8 cellular contexts compared by ENCODE assay signal in genomic region chr7:121395961-121396757, GRCh38. TPM values are rescaled to one million over a fixed set of nuclear protein-coding genes. Genes with fewer than 3 reads are reported as not detected.
DNase-seq lines count a peak whose midpoint lies in the region; ATAC-seq, FAIRE-seq and TF ChIP-seq lines count a peak whose summit lies in the region.

Gene FAM3C (minus strand): TSS chr7:121396308. CDS start chr7:121382969, 13,339 bp downstream.

- peak; percentile 62 for TF ChIP-seq POLR2A in GM10847 (IDR thresholded peaks at IDR 0.05; ENCODE audit: extremely low read depth, insufficient read length)
- peak; percentile 67 for TF ChIP-seq POLR2A in NB4 (IDR thresholded peaks at IDR 0.05; ENCODE audit: extremely low read depth, insufficient read length)

- no peaks in the 10 kb centered on the region for H3K36me3 ChIP-seq in pancreas
- no peaks in the 10 kb centered on the region for H3K36me3 ChIP-seq in tibial artery

- H3K4me1 ChIP-seq in pancreas (peaks cover 34 to 37% (median 35%) of the 10 kb centered on the region in 3 donors), tibial artery (peaks cover 0 to 18% (median 10%) of the 10 kb centered on the region in 4 donors)

- H3K27me3 ChIP-seq in pancreas (no peaks in the 10 kb centered on the region), tibial artery (no peaks in the 10 kb centered on the region)

- H3K9me3 ChIP-seq in pancreas (no peaks in the 10 kb centered on the region), tibial artery (no peaks in the 10 kb centered on the region)

- ATAC-seq in HG02571 (IDR thresholded peaks at IDR 0.05; ENCODE audit: unreplicated experiment) (peak; percentile 80), Right ventricle myocardium inferior (peak; percentile 100), pancreas (peak; percentile 92 to 96 (median 92))

- H3K4me3 Mint-ChIP-seq in activated naive CD8-positive, alpha-beta T cell treated with anti-CD3 and anti-CD28 coated beads for 36 hours = peak within 1 kb of the TSS; percentile 92

- FAIRE-seq in pancreas (lab: Jason Lieb, UNC) = no peak

- intact Hi-C loops in Right ventricle myocardium inferior (cut with DNase I) = loop anchor here (2.0 kb wide), 2 partner anchors 29 to 51 kb away; no protein-coding TSS in a partner anchor
- intact Hi-C loops in pancreas (cut with DNase I) = no loop called here
- intact Hi-C loops in tibial artery (cut with DNase I; ENCODE audit: low total_unique reads) = no loop called here

- no peaks in the 10 kb centered on the region for H3K27me3 Mint-ChIP-seq in activated naive CD8-positive, alpha-beta T cell treated with anti-CD3 and anti-CD28 coated beads for 36 hours

- DNase-seq in NB4 (ENCODE audit: low read depth) (peak; percentile 96), SKM-1 treated with dmso at 0.1 percent for 144 hours (lab: John Stamatoyannopoulos, UW; ENCODE audit: unreplicated experiment) (peak; percentile 87), Right ventricle myocardium inferior (ENCODE audit: missing footprints) (peak; percentile 94), pancreas (peak; percentile 89 to 98 (median 94)), tibial artery (peak; percentile 84 to 95)
- peak; percentile 93 for DNase-seq in activated naive CD8-positive, alpha-beta T cell treated with anti-CD3 and anti-CD28 coated beads for 36 hours

- peaks cover 32% of the 10 kb centered on the region for H3K4me1 Mint-ChIP-seq in activated naive CD8-positive, alpha-beta T cell treated with anti-CD3 and anti-CD28 coated beads for 36 hours

- peak; percentile 57 for TF ChIP-seq CTCF in NB4 (IDR thresholded peaks at IDR 0.05; ENCODE audit: low read depth, low read length)
- TF ChIP-seq CTCF in pancreas (IDR thresholded peaks at IDR 0.05) = peak; percentile 98 to 99 (median 98)
- peak; percentile 94 to 98 for TF ChIP-seq CTCF in tibial artery (IDR thresholded peaks at IDR 0.05)

- peak within 1 kb of the TSS; percentile 89 for H3K4me3 ChIP-seq in NB4 (ENCODE audit: low read depth, low read length)
- H3K4me3 ChIP-seq in pancreas = peak within 1 kb of the TSS; percentile 81 to 94 (median 86)
- peak within 1 kb of the TSS; percentile 83 to 90 for H3K4me3 ChIP-seq in tibial artery

- H3K27ac ChIP-seq in pancreas (peak within 1 kb of the TSS; percentile 78 to 93 (median 90)), tibial artery (peak within 1 kb of the TSS; percentile 83 to 86)

- 1% methylated on average over 70 to 85 of the region's 85 CpGs for WGBS in pancreas, 2 donors

- H3K36me3 Mint-ChIP-seq in activated naive CD8-positive, alpha-beta T cell treated with anti-CD3 and anti-CD28 coated beads for 36 hours = peaks cover 19% of the 10 kb centered on the region

- H3K27ac Mint-ChIP-seq in activated naive CD8-positive, alpha-beta T cell treated with anti-CD3 and anti-CD28 coated beads for 36 hours = peak within 1 kb of the TSS; percentile 90

- peaks cover 6% of the 10 kb centered on the region for H3K9me3 Mint-ChIP-seq in activated naive CD8-positive, alpha-beta T cell treated with anti-CD3 and anti-CD28 coated beads for 36 hours

RNA-seq across cellular contexts. Expression of gene FAM3C, which starts in this region (rescaled TPM):
- 10 to 100 TPM; 25.7 to 27.0 TPM for total RNA-seq in activated naive CD8-positive, alpha-beta T cell treated with anti-CD3 and anti-CD28 coated beads for 36 hours
- total RNA-seq in Right ventricle myocardium inferior (40.2 TPM), pancreas (10 to 100 TPM; 25.3 to 43.6 (median 37.4) TPM)
- 10 to 100 TPM; 18.2 to 39.6 TPM for polyA plus RNA-seq in pancreas

Comparison
In these comparisons a context has a peak if more than half of its experiments do, and no peak if none do; other contexts are left out.
1. Peak in every context shown above with its lines: DNase-seq, ATAC-seq, H3K4me3 ChIP-seq and H3K27ac ChIP-seq.